In genomic region chr15:75647370-75648155, GRCh38 we compare ENCODE assay signal across 8 cellular contexts. TPM values are rescaled to one million over a fixed set of nuclear protein-coding genes. Genes with fewer than 3 reads are reported as not detected.
DNase-seq lines count a peak whose midpoint lies in the region; ATAC-seq and TF ChIP-seq lines count a peak whose summit lies in the region.

A gene with protein sequence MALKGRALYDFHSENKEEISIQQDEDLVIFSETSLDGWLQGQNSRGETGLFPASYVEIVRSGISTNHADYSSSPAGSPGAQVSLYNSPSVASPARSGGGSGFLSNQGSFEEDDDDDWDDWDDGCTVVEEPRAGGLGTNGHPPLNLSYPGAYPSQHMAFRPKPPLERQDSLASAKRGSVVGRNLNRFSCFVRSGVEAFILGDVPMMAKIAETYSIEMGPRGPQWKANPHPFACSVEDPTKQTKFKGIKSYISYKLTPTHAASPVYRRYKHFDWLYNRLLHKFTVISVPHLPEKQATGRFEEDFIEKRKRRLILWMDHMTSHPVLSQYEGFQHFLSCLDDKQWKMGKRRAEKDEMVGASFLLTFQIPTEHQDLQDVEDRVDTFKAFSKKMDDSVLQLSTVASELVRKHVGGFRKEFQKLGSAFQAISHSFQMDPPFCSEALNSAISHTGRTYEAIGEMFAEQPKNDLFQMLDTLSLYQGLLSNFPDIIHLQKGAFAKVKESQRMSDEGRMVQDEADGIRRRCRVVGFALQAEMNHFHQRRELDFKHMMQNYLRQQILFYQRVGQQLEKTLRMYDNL (plus strand): TSS chr15:75647912. CDS start chr15:75649103, 1,191 bp downstream.

- TF ChIP-seq CTCF in left ventricle myocardium inferior (IDR thresholded peaks at IDR 0.05; ENCODE audit: borderline replicate concordance), result peak; percentile 62

- under 1% methylated on average over 76 of the region's 76 CpGs for WGBS in HUES64
- WGBS in urinary bladder, result under 1% methylated on average over 76 of the region's 76 CpGs

- DNase-seq in Daoy (ENCODE audit: low read depth), result peak; percentile 88
- DNase-seq in T follicular helper cell (ENCODE audit: low read depth), result peak; percentile 37
- peak; percentile 85 for DNase-seq in left ventricle myocardium inferior
- peak in 9 of 10 donors; percentile 32 to 92 (median 56) for DNase-seq in posterior cingulate gyrus

- intact Hi-C loops in left ventricle myocardium inferior (cut with micrococcal nuclease), result no loop called here
- intact Hi-C loops in posterior cingulate gyrus (cut with DNase I), result loop anchor here (1.0 kb wide), 1 partner anchor 7 kb away; the partner anchor contains the start of gene IMP3

- H3K4me1 ChIP-seq in HUES64 (ENCODE audit: insufficient read depth, low read length) (peaks cover 28% of the 10 kb centered on the region), left ventricle myocardium inferior (peaks cover 71% of the 10 kb centered on the region), urinary bladder (ENCODE audit: insufficient read depth) (peaks cover 2% of the 10 kb centered on the region)

- H3K4me3 ChIP-seq in HUES64 (ENCODE audit: low read length) (peak within 1 kb of the TSS; percentile 83), left ventricle myocardium inferior (peak within 1 kb of the TSS; percentile 95), urinary bladder (ENCODE audit: low read depth, low read length) (peak within 1 kb of the TSS; percentile 73)

- H3K9ac ChIP-seq in HUES64 (ENCODE audit: low read depth, low read length), result peak within 1 kb of the TSS; percentile 86

- peak within 1 kb of the TSS; percentile 92 for H3K27ac ChIP-seq in HUES64 (ENCODE audit: low read depth, low read length)
- peak within 1 kb of the TSS; percentile 86 for H3K27ac ChIP-seq in angular gyrus (ENCODE audit: low read depth, low read length)
- peak within 1 kb of the TSS; percentile 98 for H3K27ac ChIP-seq in left ventricle myocardium inferior (replicated peaks)
- H3K27ac ChIP-seq in urinary bladder (ENCODE audit: low read depth), result peak within 1 kb of the TSS; percentile 93

- no peak for ATAC-seq in HG02678 (IDR thresholded peaks at IDR 0.05; ENCODE audit: unreplicated experiment)

- no peaks in the 10 kb centered on the region for H3K9me3 ChIP-seq in HUES64 (ENCODE audit: insufficient read depth, low read depth, low read length)
- no peaks in the 10 kb centered on the region for H3K9me3 ChIP-seq in left ventricle myocardium inferior (replicated peaks)

- peaks cover 15% of the 10 kb centered on the region for H3K27me3 ChIP-seq in HUES64 (ENCODE audit: insufficient read depth, low read length)
- H3K27me3 ChIP-seq in left ventricle myocardium inferior (ENCODE audit: low read depth), result no peaks in the 10 kb centered on the region

- H3K36me3 ChIP-seq in HUES64 (ENCODE audit: insufficient read depth, low read length) (peaks cover 19% of the 10 kb centered on the region), left ventricle myocardium inferior (peaks cover 16% of the 10 kb centered on the region), urinary bladder (ENCODE audit: insufficient read depth) (no peaks in the 10 kb centered on the region)

RNA-seq across cellular contexts. Expression of the gene that starts here (rescaled TPM):
- total RNA-seq in Daoy (2014; rRNA removed; shearing (Covaris generic)), result 7.1 and 7.8 TPM in 2 replicates
- polyA plus RNA-seq in HUES64 (2013, experiment 1 of 2), result 11.3 TPM
- 14.6 TPM for polyA plus RNA-seq in HUES64 (2013, experiment 2 of 2)
- 11.4 TPM for total RNA-seq in left ventricle myocardium inferior
- total RNA-seq in urinary bladder, result 11.1 TPM
- 25.8 TPM for polyA plus RNA-seq in urinary bladder

Comparison
In these comparisons a context has a peak if more than half of its experiments do, and no peak if none do; other contexts are left out.
1. DNase-seq: peak in every context shown above with its lines; median percentile 88 in Daoy; 85 in left ventricle myocardium inferior; 56 in posterior cingulate gyrus; 37 in T follicular helper cell.